Comparison of ENCODE assay signal across 8 cellular contexts in the genomic region with DNA sequence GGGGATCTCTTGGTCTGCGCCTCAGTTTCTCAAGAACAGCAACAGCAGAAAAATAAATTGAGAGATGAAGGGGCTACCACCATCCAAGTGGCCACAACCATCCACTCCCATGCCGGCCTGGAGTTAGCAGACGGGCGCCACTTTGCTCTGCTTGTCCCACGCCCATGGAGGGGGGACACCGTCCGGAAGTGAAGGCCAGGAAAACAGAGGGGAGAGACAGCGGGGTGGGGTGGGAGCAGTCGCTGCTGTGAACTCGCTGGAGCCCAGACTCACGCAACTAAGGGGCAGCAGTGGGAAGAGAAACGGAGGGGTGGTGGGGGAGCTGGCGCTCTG.
DNase-seq lines count a peak whose midpoint lies in the region; ATAC-seq and TF ChIP-seq lines count a peak whose summit lies in the region.

No MANE protein-coding gene starts in this region.

- no CpG with 5 or more reads among the region's 13 CpGs for WGBS in neuronal stem cell (ENCODE audit: extremely low coverage in 2 of 2, insufficient read length in 2 of 2, insufficient replicate concordance in 1 of 2), 2 donors

- no peaks in the 10 kb centered on the region for H3K4me1 ChIP-seq in A673 (ENCODE audit: insufficient read depth, low read length, poor library complexity, severe bottlenecking)
- H3K4me1 ChIP-seq in neuronal stem cell (ENCODE audit: control insufficient read depth in 2 of 2, insufficient read depth in 1 of 2, low read depth in 1 of 2, low read length in 2 of 2), result no peaks in the 10 kb centered on the region

- intact Hi-C loops in A673 (cut with micrococcal nuclease; ENCODE audit: unreplicated experiment), result no loop called here

- no TSS peak for BruUV-seq in A673 (replicated peaks; lab: Mats Ljungman, UMichigan)

- H3K4me1 Mint-ChIP-seq in IgD-negative memory B cell, result peaks cover 5 to 6% (median 5%) of the 10 kb centered on the region in 3 donors

- DNase-seq in A673 (ENCODE audit: low spot score) (no peak), epithelial cell of esophagus (ENCODE audit: low read depth) (no peak), neuronal stem cell (ENCODE audit: low spot score) (no peak), midbrain (lab: John Stamatoyannopoulos, UW) (no peak), DMS53 (lab: John Stamatoyannopoulos, UW) (no peak), NOMO-1 treated with dmso at 0.1 percent for 144 hours (lab: John Stamatoyannopoulos, UW; ENCODE audit: unreplicated experiment) (no peak)

- H3K4me2 ChIP-seq in neuronal stem cell (ENCODE audit: insufficient read depth, low read length, poor library complexity, severe bottlenecking), result no peak overlapping the region

- H3K9me3 ChIP-seq in A673 (ENCODE audit: low read depth, low read length, poor library complexity, severe bottlenecking), result no peaks in the 10 kb centered on the region
- no peaks in the 10 kb centered on the region for H3K9me3 ChIP-seq in neuronal stem cell (replicated peaks in 1 of 2; ENCODE audit: control insufficient read depth in 2 of 2, insufficient read depth in 1 of 2, low read depth in 1 of 2, low read length in 2 of 2)

- peak overlapping the region; percentile 7 for H2BK15ac ChIP-seq in neuronal stem cell (ENCODE audit: low read length)

- H3K27me3 ChIP-seq in A673 (replicated peaks; ENCODE audit: insufficient read depth, low read depth, low read length, poor library complexity), result peaks cover 54% of the 10 kb centered on the region
- H3K27me3 ChIP-seq in neuronal stem cell (ENCODE audit: control insufficient read depth in 3 of 3, insufficient read depth in 3 of 3, low read depth in 1 of 3, low read length in 3 of 3), result no peaks in the 10 kb centered on the region

- peak overlapping the region in 1 of 3 donors; percentile 84 for H3K27ac Mint-ChIP-seq in IgD-negative memory B cell

- peak overlapping the region; percentile 38 for H3K4me3 ChIP-seq in A673 (ENCODE audit: low read depth, low read length, poor library complexity, severe bottlenecking)
- H3K4me3 ChIP-seq in epithelial cell of esophagus (ENCODE audit: low read length), result peak overlapping the region; percentile 59
- peak overlapping the region in 1 of 2 donors; percentile 25 for H3K4me3 ChIP-seq in neuronal stem cell (ENCODE audit: low read length in 2 of 2)

- no peak overlapping the region for H2BK5ac ChIP-seq in neuronal stem cell (ENCODE audit: low read length)

- peaks cover 7% of the 10 kb centered on the region for H3K36me3 Mint-ChIP-seq in IgD-negative memory B cell

- no peak overlapping the region for H3K4ac ChIP-seq in neuronal stem cell (ENCODE audit: low read length)

- H3K14ac ChIP-seq in neuronal stem cell (ENCODE audit: low read length), result no peak overlapping the region

- POLR2A ChIA-PET in A673 (lab: Charles Lee; ENCODE audit: low non-redundant PET), result no interaction called here

- H4K8ac ChIP-seq in neuronal stem cell (ENCODE audit: low read depth, low read length), result no peak overlapping the region

- H3K4me3 Mint-ChIP-seq in IgD-negative memory B cell, result peak overlapping the region; percentile 54 to 95 (median 89)

- no peak overlapping the region for H4K91ac ChIP-seq in neuronal stem cell (ENCODE audit: low read depth, low read length, poor library complexity)

- H3K36me3 ChIP-seq in A673 (ENCODE audit: insufficient read depth, low read length, poor library complexity, severe bottlenecking) (no peaks in the 10 kb centered on the region), neuronal stem cell (replicated peaks in 1 of 2; ENCODE audit: control insufficient read depth in 2 of 2, insufficient read depth in 2 of 2, low read length in 2 of 2) (no peaks in the 10 kb centered on the region)

- H2AFZ ChIP-seq in neuronal stem cell (ENCODE audit: low read length), result no peak overlapping the region

- no peak overlapping the region for H2AK5ac ChIP-seq in neuronal stem cell (ENCODE audit: low read depth, low read length)

- H2BK120ac ChIP-seq in neuronal stem cell (ENCODE audit: low read depth, low read length), result no peak overlapping the region

- CTCF ChIA-PET in A673 (lab: Charles Lee), result no interaction called here

- H3K9ac ChIP-seq in neuronal stem cell (ENCODE audit: low read depth, low read length, poor library complexity), result no peak overlapping the region

- H2BK12ac ChIP-seq in neuronal stem cell (ENCODE audit: low read length), result no peak overlapping the region

- H3K9me3 Mint-ChIP-seq in IgD-negative memory B cell, result peaks cover 0 to 2% (median 0%) of the 10 kb centered on the region in 3 donors

- TF ChIP-seq CTCF in A673 (conservative IDR thresholded peaks at IDR 0.05; ENCODE audit: low read depth, low read length) (no peak), epithelial cell of esophagus (IDR thresholded peaks at IDR 0.05; ENCODE audit: insufficient read depth, low read depth, low read length, missing control alignments) (no peak)

- H3K18ac ChIP-seq in neuronal stem cell (ENCODE audit: low read length), result no peak overlapping the region

- H3K27ac ChIP-seq in A673 (ENCODE audit: low read depth, low read length, poor library complexity, severe bottlenecking) (no peak overlapping the region), neuronal stem cell (replicated peaks; ENCODE audit: low read length) (no peak overlapping the region)

- H3K79me1 ChIP-seq in neuronal stem cell (ENCODE audit: low read depth, low read length), result no peaks in the 10 kb centered on the region

- H3K27me3 Mint-ChIP-seq in IgD-negative memory B cell, result peaks cover 7% of the 10 kb centered on the region

- ATAC-seq in HG02763 (IDR thresholded peaks at IDR 0.05; ENCODE audit: unreplicated experiment), result no peak

- no peak overlapping the region for H3K23ac ChIP-seq in neuronal stem cell (ENCODE audit: low read depth, low read length, poor library complexity)
